23 cellular contexts compared by ENCODE assay signal in the genomic region with DNA sequence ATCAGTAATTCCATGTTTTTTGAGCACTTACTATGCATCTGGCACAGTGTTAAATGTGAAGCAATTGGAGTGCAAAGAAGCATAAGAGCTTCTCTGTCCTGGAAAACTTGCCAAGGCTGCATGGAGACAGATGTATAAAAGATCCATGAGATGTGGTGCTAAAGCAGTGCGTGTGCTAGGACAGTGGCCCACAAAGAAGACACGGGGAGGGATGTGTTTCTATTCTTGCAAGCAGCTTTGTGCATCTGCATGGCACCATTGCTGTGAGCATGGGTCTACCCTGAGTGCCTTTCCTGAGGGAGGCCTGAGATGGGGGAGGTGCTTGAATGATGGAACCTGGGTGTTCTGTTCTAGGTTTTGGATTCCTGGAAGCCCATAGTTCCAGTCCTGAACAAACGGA. TPM values are rescaled to one million over a fixed set of nuclear protein-coding genes. Genes with fewer than 3 reads are reported as not detected.
"Had no signal": no experiment of that assay in that cellular context is flagged by ENCODE, and none has a peak within 500 bp of the region (broad histone marks: within the 10 kb centered on the region; RNA-seq: fewer than 3 reads in every experiment).

No MANE protein-coding gene starts in this region.

- ATAC-seq: mucosa of descending colon; naive thymus-derived CD4-positive, alpha-beta T cell; natural killer cell treated with Interleukin-12 subunit alpha and Interleukin-12 subunit beta and Interleukin-15 and Interleukin-18, amount 100 ng/mL, for 72 hours; pancreas; right cardiac atrium; sciatic nerve; stimulated activated naive B cell treated with anti-CD40 and anti-IgM and Interleukin-4, amounts not matched to agents 10 μg/mL and 1 μg/mL and 100 μg/mL, for 72 hours; stimulated activated naive CD8-positive, alpha-beta T cell treated with anti-CD3 and anti-CD28 coated beads, Interleukin-15, Interleukin-2, amounts not matched to agents 100 U/mL and 50 U/mL, for 24 hours had no signal

- DNase-seq: immature natural killer cell; islet precursor cell; left ventricle myocardium inferior; mesendoderm; mucosa of descending colon; naive thymus-derived CD4-positive, alpha-beta T cell; pancreas; retina; right cardiac atrium; stimulated activated CD4-positive, alpha-beta T cell treated with anti-CD3 and anti-CD28 coated beads, Interleukin-12 subunit alpha, Interleukin-12 subunit beta, amount 100 ng/mL, for 4 hours; stimulated activated CD4-positive, alpha-beta T cell treated with anti-CD3 and anti-CD28 coated beads, Interleukin-15, amount 100 ng/mL, for 24 hours; stimulated activated CD4-positive, alpha-beta T cell treated with anti-CD3 and anti-CD28 coated beads, Interleukin-2, amount 100 ng/mL, for 24 hours; stimulated activated CD4-positive, alpha-beta T cell treated with anti-CD3 and anti-CD28 coated beads, Interleukin-4, amount 100 ng/mL, for 1 hour; stimulated activated naive B cell treated with anti-CD40 and anti-IgM and Interleukin-4, amounts not matched to agents 10 μg/mL and 1 μg/mL and 100 μg/mL, for 72 hours; stimulated activated naive CD8-positive, alpha-beta T cell treated with anti-CD3 and anti-CD28 coated beads, Interleukin-15, Interleukin-2, amounts not matched to agents 100 U/mL and 50 U/mL, for 24 hours; stomach; uterus had no signal

- H3K9me3 ChIP-seq: mucosa of descending colon, pancreas, prostate gland, uterus had no signal

- H3K4me1 ChIP-seq: left ventricle myocardium inferior, prostate gland, tibial nerve, uterus had no signal

- H3K4me3 ChIP-seq: left ventricle myocardium inferior, lung, mucosa of descending colon, pancreas, prostate gland, skin epidermis, stomach, tibial nerve, uterus had no signal

- H3K27me3 ChIP-seq: pancreas, tibial nerve, uterus had no signal

- H3K27ac ChIP-seq: left ventricle myocardium inferior, pancreas, prostate gland, skin epidermis, stomach, tibial nerve, uterus had no signal

- H3K36me3 ChIP-seq: left ventricle myocardium inferior, pancreas, prostate gland, stomach, uterus had no signal

RNA-seq across cellular contexts. Expression of a gene that starts 5.0 kb away (rescaled TPM):
- total RNA-seq: natural killer cell treated with Interleukin-12 subunit alpha and Interleukin-12 subunit beta and Interleukin-15 and Interleukin-18, amount 100 ng/mL, for 72 hours had no signal
